Comparison of ENCODE assay signal across 2 cellular contexts in the genomic region with DNA sequence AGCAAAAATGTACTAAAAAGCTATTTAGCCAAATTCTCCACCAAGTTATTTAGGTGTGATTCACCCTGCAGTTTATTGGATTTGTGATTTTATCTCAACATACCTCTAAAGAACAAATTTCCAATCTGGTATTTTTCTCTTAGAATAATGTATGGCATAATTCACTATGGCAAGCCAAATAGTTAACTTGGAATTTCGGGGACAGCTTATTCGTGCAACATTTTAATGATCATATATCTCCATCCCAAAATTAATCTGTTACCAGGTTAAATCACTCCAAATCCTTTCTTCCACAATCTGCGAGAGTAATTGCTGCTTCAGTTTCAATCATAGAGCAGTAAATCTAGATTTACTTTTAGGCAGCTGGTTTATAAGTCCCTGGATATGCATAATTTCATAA.
TF ChIP-seq lines count a peak whose summit lies in the region.

No MANE protein-coding gene starts in this region.

TF ChIP-seq in SK-N-SH, 30 proteins besides CTCF, POLR2A, EP300 and RAD21 (continued from another document):
- TF ChIP-seq GATA2 (CRISPR knock-in tag; IDR thresholded peaks at IDR 0.05) (peak; percentile 9; the same call in 1 of the 2 replicates), MXI1 (IDR thresholded peaks at IDR 0.05; ENCODE audit: low read depth, low read length) (no peak)

TF ChIP-seq in SK-N-SH treated with all-trans-retinoic acid at 6 μM for 48 hours, 23 proteins besides CTCF, POLR2A, EP300 and RAD21 (continued from another document):
- TF ChIP-seq, protein P1, sequence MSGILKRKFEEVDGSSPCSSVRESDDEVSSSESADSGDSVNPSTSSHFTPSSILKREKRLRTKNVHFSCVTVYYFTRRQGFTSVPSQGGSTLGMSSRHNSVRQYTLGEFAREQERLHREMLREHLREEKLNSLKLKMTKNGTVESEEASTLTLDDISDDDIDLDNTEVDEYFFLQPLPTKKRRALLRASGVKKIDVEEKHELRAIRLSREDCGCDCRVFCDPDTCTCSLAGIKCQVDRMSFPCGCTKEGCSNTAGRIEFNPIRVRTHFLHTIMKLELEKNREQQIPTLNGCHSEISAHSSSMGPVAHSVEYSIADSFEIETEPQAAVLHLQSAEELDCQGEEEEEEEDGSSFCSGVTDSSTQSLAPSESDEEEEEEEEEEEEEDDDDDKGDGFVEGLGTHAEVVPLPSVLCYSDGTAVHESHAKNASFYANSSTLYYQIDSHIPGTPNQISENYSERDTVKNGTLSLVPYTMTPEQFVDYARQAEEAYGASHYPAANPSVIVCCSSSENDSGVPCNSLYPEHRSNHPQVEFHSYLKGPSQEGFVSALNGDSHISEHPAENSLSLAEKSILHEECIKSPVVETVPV (CRISPR knock-in tag; IDR thresholded peaks at IDR 0.05) = no peak
- TF ChIP-seq ZFP30 (CRISPR knock-in tag; IDR thresholded peaks at IDR 0.05) = no peak
- no peak for TF ChIP-seq OSR1 (CRISPR knock-in tag; IDR thresholded peaks at IDR 0.05)
- TF ChIP-seq, protein P2, sequence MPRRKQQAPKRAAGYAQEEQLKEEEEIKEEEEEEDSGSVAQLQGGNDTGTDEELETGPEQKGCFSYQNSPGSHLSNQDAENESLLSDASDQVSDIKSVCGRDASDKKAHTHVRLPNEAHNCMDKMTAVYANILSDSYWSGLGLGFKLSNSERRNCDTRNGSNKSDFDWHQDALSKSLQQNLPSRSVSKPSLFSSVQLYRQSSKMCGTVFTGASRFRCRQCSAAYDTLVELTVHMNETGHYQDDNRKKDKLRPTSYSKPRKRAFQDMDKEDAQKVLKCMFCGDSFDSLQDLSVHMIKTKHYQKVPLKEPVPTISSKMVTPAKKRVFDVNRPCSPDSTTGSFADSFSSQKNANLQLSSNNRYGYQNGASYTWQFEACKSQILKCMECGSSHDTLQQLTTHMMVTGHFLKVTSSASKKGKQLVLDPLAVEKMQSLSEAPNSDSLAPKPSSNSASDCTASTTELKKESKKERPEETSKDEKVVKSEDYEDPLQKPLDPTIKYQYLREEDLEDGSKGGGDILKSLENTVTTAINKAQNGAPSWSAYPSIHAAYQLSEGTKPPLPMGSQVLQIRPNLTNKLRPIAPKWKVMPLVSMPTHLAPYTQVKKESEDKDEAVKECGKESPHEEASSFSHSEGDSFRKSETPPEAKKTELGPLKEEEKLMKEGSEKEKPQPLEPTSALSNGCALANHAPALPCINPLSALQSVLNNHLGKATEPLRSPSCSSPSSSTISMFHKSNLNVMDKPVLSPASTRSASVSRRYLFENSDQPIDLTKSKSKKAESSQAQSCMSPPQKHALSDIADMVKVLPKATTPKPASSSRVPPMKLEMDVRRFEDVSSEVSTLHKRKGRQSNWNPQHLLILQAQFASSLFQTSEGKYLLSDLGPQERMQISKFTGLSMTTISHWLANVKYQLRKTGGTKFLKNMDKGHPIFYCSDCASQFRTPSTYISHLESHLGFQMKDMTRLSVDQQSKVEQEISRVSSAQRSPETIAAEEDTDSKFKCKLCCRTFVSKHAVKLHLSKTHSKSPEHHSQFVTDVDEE (CRISPR knock-in tag; IDR thresholded peaks at IDR 0.05) = no peak
- TF ChIP-seq, protein P3, sequence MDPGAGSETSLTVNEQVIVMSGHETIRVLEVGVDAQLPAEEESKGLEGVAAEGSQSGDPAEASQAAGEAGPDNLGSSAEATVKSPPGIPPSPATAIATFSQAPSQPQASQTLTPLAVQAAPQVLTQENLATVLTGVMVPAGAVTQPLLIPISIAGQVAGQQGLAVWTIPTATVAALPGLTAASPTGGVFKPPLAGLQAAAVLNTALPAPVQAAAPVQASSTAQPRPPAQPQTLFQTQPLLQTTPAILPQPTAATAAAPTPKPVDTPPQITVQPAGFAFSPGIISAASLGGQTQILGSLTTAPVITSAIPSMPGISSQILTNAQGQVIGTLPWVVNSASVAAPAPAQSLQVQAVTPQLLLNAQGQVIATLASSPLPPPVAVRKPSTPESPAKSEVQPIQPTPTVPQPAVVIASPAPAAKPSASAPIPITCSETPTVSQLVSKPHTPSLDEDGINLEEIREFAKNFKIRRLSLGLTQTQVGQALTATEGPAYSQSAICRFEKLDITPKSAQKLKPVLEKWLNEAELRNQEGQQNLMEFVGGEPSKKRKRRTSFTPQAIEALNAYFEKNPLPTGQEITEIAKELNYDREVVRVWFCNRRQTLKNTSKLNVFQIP (CRISPR knock-in tag; IDR thresholded peaks at IDR 0.05; ENCODE audit: borderline replicate concordance, low read depth) = no peak; the same call in 1 of the 2 replicates
- 0 out of 2 replicates have a peak, but pooled peaks have one; percentile 33 for TF ChIP-seq CSDC2 (CRISPR knock-in tag; IDR thresholded peaks at IDR 0.05)
- TF ChIP-seq ZC3H10 (CRISPR knock-in tag; IDR thresholded peaks at IDR 0.05) = 0 out of 2 replicates have a peak, but pooled peaks have one; percentile 44
- no peak for TF ChIP-seq PPARA (CRISPR knock-in tag; IDR thresholded peaks at IDR 0.05; ENCODE audit: borderline replicate concordance)
- TF ChIP-seq, protein P4, sequence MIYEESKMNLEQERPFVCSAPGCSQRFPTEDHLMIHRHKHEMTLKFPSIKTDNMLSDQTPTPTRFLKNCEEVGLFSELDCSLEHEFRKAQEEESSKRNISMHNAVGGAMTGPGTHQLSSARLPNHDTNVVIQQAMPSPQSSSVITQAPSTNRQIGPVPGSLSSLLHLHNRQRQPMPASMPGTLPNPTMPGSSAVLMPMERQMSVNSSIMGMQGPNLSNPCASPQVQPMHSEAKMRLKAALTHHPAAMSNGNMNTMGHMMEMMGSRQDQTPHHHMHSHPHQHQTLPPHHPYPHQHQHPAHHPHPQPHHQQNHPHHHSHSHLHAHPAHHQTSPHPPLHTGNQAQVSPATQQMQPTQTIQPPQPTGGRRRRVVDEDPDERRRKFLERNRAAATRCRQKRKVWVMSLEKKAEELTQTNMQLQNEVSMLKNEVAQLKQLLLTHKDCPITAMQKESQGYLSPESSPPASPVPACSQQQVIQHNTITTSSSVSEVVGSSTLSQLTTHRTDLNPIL (CRISPR knock-in tag; IDR thresholded peaks at IDR 0.05; ENCODE audit: low read depth) = peak; percentile 76
- peak; percentile 98 for TF ChIP-seq ISL1 (CRISPR knock-in tag; IDR thresholded peaks at IDR 0.05)
